31 cellular contexts compared by ENCODE assay signal in genomic region chr1:238985312-238985711, GRCh38.
"Had no signal": no experiment of that assay in that cellular context is flagged by ENCODE, and none has a peak within 500 bp of the region (broad histone marks: within the 10 kb centered on the region; RNA-seq: fewer than 3 reads in every experiment).

No MANE protein-coding gene starts in this region.

- H3K27ac Mint-ChIP-seq: mesothelial cell of epicardium; naive B cell; natural killer cell; nephron progenitor cell; neural progenitor cell; progenitor cell of endocrine pancreas; stimulated activated naive B cell treated with anti-CD40 and anti-IgM and Interleukin-4, amounts not matched to agents 10 μg/mL and 1 μg/mL and 100 μg/mL, for 72 hours had no signal

- H3K36me3 Mint-ChIP-seq: mesothelial cell of epicardium; naive B cell; natural killer cell; neural progenitor cell; stimulated activated naive B cell treated with anti-CD40 and anti-IgM and Interleukin-4, amounts not matched to agents 10 μg/mL and 1 μg/mL and 100 μg/mL, for 72 hours had no signal

- H3K4me1 Mint-ChIP-seq: naive B cell; natural killer cell; nephron progenitor cell; neural progenitor cell; stimulated activated naive B cell treated with anti-CD40 and anti-IgM and Interleukin-4, amounts not matched to agents 10 μg/mL and 1 μg/mL and 100 μg/mL, for 72 hours had no signal

- DNase-seq: hippocampal formation; kidney glomerular epithelial cell; left cardiac atrium; lower lobe of right lung; mesendoderm; naive B cell; natural killer cell; nephron progenitor cell; occipital lobe; ovary; right lobe of liver; stimulated activated CD4-positive, alpha-beta T cell treated with anti-CD3 and anti-CD28 coated beads, Interleukin-1b, Interleukin-23, amount 100 ng/mL, for 48 hours; stimulated activated CD4-positive, alpha-beta T cell treated with anti-CD3 and anti-CD28 coated beads, Interleukin-2, amount 100 ng/mL, for 48 hours; stimulated activated CD4-positive, alpha-beta T cell treated with anti-CD3 and anti-CD28 coated beads, Interleukin-4, amount 100 ng/mL, for 4 hours; stimulated activated CD8-positive, alpha-beta memory T cell treated with anti-CD3 and anti-CD28 coated beads, Interleukin-4, amount 100 ng/mL, for 48 hours; stimulated activated naive B cell treated with anti-CD40 and anti-IgM and Interleukin-4, amounts not matched to agents 10 μg/mL and 1 μg/mL and 100 μg/mL, for 72 hours; stimulated activated naive CD8-positive, alpha-beta T cell treated with anti-CD3 and anti-CD28 coated beads, Interleukin-15, Interleukin-2, amounts not matched to agents 100 U/mL and 50 U/mL, for 24 hours; stomach; testis; thyroid gland; transverse colon; upper lobe of left lung had no signal

- H2AFZ ChIP-seq: neural progenitor cell had no signal

- H3K36me3 ChIP-seq: lower lobe of right lung, neural progenitor cell, neutrophil, ovary, right atrium auricular region, right lobe of liver, stomach, thyroid gland, transverse colon, upper lobe of left lung, vagina had no signal

- H3K4me2 ChIP-seq: neural progenitor cell, smooth muscle cell had no signal

- ATAC-seq: left cardiac atrium; left lobe of liver; lower lobe of right lung; natural killer cell; right lobe of liver; stimulated activated naive B cell treated with anti-CD40 and anti-IgM and Interleukin-4, amounts not matched to agents 10 μg/mL and 1 μg/mL and 100 μg/mL, for 72 hours; stimulated activated naive CD8-positive, alpha-beta T cell treated with anti-CD3 and anti-CD28 coated beads, Interleukin-15, Interleukin-2, amounts not matched to agents 100 U/mL and 50 U/mL, for 24 hours had no signal

- H3K9ac ChIP-seq: neural progenitor cell had no signal

- H3K4me3 Mint-ChIP-seq: mesothelial cell of epicardium; naive B cell; natural killer cell; nephron progenitor cell; neural progenitor cell; stimulated activated naive B cell treated with anti-CD40 and anti-IgM and Interleukin-4, amounts not matched to agents 10 μg/mL and 1 μg/mL and 100 μg/mL, for 72 hours had no signal

- H3K27me3 Mint-ChIP-seq: naive B cell; progenitor cell of endocrine pancreas; stimulated activated naive B cell treated with anti-CD40 and anti-IgM and Interleukin-4, amounts not matched to agents 10 μg/mL and 1 μg/mL and 100 μg/mL, for 72 hours had no signal

- FAIRE-seq: keratinocyte had no signal

- H3K27me3 ChIP-seq: neural progenitor cell, neutrophil, ovary, right atrium auricular region, right lobe of liver, stomach, testis, thyroid gland, transverse colon, upper lobe of left lung, vagina had no signal

- H3K4me3 ChIP-seq: lower lobe of right lung, neural progenitor cell, ovary, right atrium auricular region, right lobe of liver, smooth muscle cell, stomach, testis, thyroid gland, transverse colon, upper lobe of left lung, vagina had no signal

- H3K4me1 ChIP-seq: lower lobe of right lung, neural progenitor cell, right atrium auricular region, right lobe of liver, stomach, testis, thyroid gland, transverse colon, upper lobe of left lung, vagina had no signal

- H3K9me3 ChIP-seq: lower lobe of right lung, neutrophil, ovary, right atrium auricular region, right lobe of liver, testis, thyroid gland, transverse colon, upper lobe of left lung, vagina had no signal

- H3K27ac ChIP-seq: lower lobe of right lung, neural progenitor cell, neutrophil, ovary, right atrium auricular region, right lobe of liver, stomach, testis, thyroid gland, transverse colon, upper lobe of left lung, vagina had no signal
